In the genomic region with DNA sequence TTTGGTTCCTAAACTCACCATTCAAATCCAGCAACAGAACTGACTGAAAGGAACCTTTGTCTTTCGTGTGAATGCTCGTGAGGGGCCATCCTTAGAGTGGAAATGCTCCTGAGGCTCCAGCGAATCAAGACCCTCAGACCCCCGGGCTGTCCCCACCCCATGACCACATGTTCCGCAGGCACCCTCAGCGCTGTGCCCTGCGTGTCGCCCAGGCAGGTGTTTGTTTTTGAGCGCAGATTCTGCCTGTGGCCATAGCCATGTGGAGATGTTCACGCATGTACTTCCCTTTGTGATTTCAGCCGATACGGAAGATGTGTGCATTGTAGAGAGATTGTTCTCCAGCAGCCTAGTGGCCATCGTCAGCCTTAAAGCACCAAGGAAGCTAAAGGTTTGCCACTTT, we compare ENCODE assay signal across 22 cellular contexts.
"Had no signal": no experiment of that assay in that cellular context is flagged by ENCODE, and none has a peak within 500 bp of the region (broad histone marks: within the 10 kb centered on the region; RNA-seq: fewer than 3 reads in every experiment).

No MANE protein-coding gene starts in this region.

- DNase-seq: effector memory CD8-positive, alpha-beta T cell; foreskin fibroblast; glutamatergic neuron; immature natural killer cell; kidney; left colon; left ventricle myocardium superior; mesendoderm; naive thymus-derived CD4-positive, alpha-beta T cell; nephron progenitor cell; occipital lobe; retina; small intestine; stimulated activated CD4-positive, alpha-beta T cell treated with anti-CD3 and anti-CD28 coated beads, Interleukin-2, amount 100 ng/mL, for 48 hours; stimulated activated naive CD4-positive, alpha-beta T cell treated with Interleukin-2 at 50 U/mL for 16 hours; trophoblast cell; uterus had no signal

- H3K4me1 ChIP-seq: gastroesophageal sphincter, pancreas, prostate gland had no signal

- H3K36me3 ChIP-seq: uterus had no signal

- H3K27ac ChIP-seq: epithelial cell of prostate, esophagus muscularis mucosa, gastroesophageal sphincter, pancreas, prostate gland, uterus had no signal

- ATAC-seq: effector memory CD8-positive, alpha-beta T cell; gastroesophageal sphincter; left colon; left ventricle myocardium superior; naive thymus-derived CD4-positive, alpha-beta T cell; pancreas had no signal

- H3K27me3 ChIP-seq: esophagus muscularis mucosa, gastroesophageal sphincter, pancreas, uterus had no signal

- H3K4me3 ChIP-seq: esophagus muscularis mucosa, gastroesophageal sphincter, pancreas, prostate gland, uterus had no signal

- H3K9me3 ChIP-seq: esophagus muscularis mucosa, gastroesophageal sphincter, pancreas, prostate gland, uterus had no signal
